Comparison of ENCODE assay signal across 8 cellular contexts in the genomic region with DNA sequence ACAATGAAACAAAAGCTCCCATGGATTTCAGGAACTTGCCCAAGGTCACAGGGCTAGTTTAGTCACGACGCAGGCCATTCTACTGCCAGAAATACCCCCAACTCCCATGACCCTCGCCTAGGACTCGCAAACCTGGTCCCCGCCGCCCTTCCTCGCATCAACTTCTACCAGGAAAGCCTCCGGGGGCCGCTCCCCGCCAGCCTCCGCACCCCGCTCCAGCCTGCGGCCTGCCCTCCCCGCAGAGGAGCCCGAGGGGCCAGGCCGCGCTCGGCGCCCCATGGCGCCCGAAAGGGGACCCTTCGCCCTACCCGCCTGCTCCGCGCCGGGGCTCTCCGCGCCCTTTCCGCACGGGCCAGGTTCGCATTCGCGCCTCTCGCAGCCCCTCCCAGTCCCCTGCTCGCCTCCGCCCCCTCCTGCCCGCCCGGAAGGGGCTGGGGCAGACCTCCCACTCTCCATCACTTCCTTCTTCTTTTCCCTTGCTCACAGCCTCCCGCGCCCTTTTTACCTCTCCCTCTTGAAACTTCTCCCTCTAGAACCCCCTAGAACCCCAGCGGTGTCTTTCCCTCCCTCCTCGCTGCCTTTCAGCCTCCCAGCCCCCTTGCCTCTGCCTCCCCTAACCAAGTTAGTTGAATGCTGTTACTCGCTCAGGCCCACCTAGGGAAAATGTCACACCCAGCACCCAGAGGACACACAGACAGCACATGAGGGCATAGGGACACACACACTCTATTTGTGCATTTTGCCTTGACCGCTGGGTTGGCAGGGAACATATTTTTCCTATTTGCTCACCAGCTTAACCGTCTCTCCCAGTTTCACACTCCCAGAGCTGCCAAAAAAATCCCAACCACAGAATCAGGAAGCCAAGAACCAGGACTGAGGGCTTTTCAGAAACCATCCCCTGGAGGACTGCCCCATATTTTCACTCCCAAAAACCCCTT. TPM values are rescaled to one million over a fixed set of nuclear protein-coding genes. Genes with fewer than 3 reads are reported as not detected.
A peak's percentile ranks its signal among the peaks of the same experiment; 100 is the strongest.
DNase-seq lines count a peak whose midpoint lies in the region; ATAC-seq, FAIRE-seq and TF ChIP-seq lines count a peak whose summit lies in the region.

A gene (minus strand): TSS at position 368 of the 938 bp plus-strand sequence. CDS start 949 bp downstream, outside the sequence.

- peak within 1 kb of the TSS; percentile 65; the same call in 1 of the 2 replicates for H3K9ac ChIP-seq in ES-I3 (ENCODE audit: low read depth, low read length)
- peak within 1 kb of the TSS; percentile 86 for H3K9ac ChIP-seq in GM23248
- H3K9ac ChIP-seq in keratinocyte (ENCODE audit: control insufficient read depth, extremely low read depth, insufficient read depth, low read length) = peak within 1 kb of the TSS; percentile 91

- 0 to 2% methylated on average over 26 to 44 of the region's 45 CpGs for WGBS in GM23248 (ENCODE audit: low coverage in 1 of 2, low lambda C conversion rate in 2 of 2, missing lambda C conversion rate in 2 of 2), 2 experiments

- H2AFZ ChIP-seq in GM23248 = peak within 1 kb of the TSS; percentile 72
- H2AFZ ChIP-seq in keratinocyte (ENCODE audit: control insufficient read depth, low read length) = peak within 1 kb of the TSS; percentile 64

- peak within 1 kb of the TSS; percentile 64; the same call in 1 of the 2 replicates for H3K27ac Mint-ChIP-seq in WTC11

- H3K27me3 ChIP-seq in GM23248 (replicated peaks; ENCODE audit: insufficient read depth) = no peaks in the 10 kb centered on the region
- H3K27me3 ChIP-seq in MG63 = no peaks in the 10 kb centered on the region
- H3K27me3 ChIP-seq in keratinocyte (ENCODE audit: control insufficient read depth, extremely low read depth, insufficient read depth, low read length) = no peaks in the 10 kb centered on the region

- peaks cover 29% of the 10 kb centered on the region for H3K4me1 Mint-ChIP-seq in WTC11

- H3K4me2 ChIP-seq in GM23248 (ENCODE audit: unreplicated experiment) = peak within 1 kb of the TSS; percentile 83
- peak within 1 kb of the TSS; percentile 75 for H3K4me2 ChIP-seq in keratinocyte (ENCODE audit: control insufficient read depth, extremely low read depth, insufficient read depth, low read depth, low read length)

- H3K9me2 ChIP-seq in GM23248 (ENCODE audit: insufficient read depth) = no peaks in the 10 kb centered on the region

- DNase-seq in GM23248 (peak; percentile 94), MG63 (peak; percentile 88), WTC11 (ENCODE audit: low spot score) (peak; percentile 73), caudate nucleus (lab: John Stamatoyannopoulos, UW) (peak in 25 of 61 donors; percentile 3 to 48 (median 20)), keratinocyte (ENCODE audit: low read depth, low spot score) (no peak), SW 1271 (lab: John Stamatoyannopoulos, UW) (no peak)
- DNase-seq in stimulated activated CD4-positive, alpha-beta T cell treated with anti-CD3 and anti-CD28 coated beads, Interleukin-15, amount 100 ng/mL, for 1 hour (ENCODE audit: low read depth in 1 of 2, low spot score in 1 of 2) = peak; percentile 20 to 77

- CTCF ChIA-PET in WTC11 (lab: Charles Lee) = interaction anchor here (0.6 to 4.2 kb wide), 12 partner anchors 9 to 180 kb away, joined by 3 to 26 read pairs (median 4); no protein-coding TSS in a partner anchor

- H3K27me3 Mint-ChIP-seq in WTC11 (ENCODE audit: low read depth) = peaks cover 38% of the 10 kb centered on the region

- FAIRE-seq in keratinocyte (lab: Jason Lieb, UNC) = peak; percentile 83

- TF ChIP-seq CTCF in WTC11 (IDR thresholded peaks at IDR 0.05) = no peak
- no peak for TF ChIP-seq CTCF in keratinocyte (optimal IDR thresholded peaks at IDR 0.05 in 1 of 3, IDR thresholded peaks at IDR 0.05 in 1 of 3, conservative IDR thresholded peaks at IDR 0.05 in 1 of 3; ENCODE audit: extremely low read depth in 1 of 3, insufficient read depth in 2 of 3, low read length in 3 of 3)

- H3K79me2 ChIP-seq in GM23248 (ENCODE audit: insufficient read depth) (0 out of 2 replicates have a peak, but pooled peaks cover 3% of the 10 kb centered on the region), keratinocyte (ENCODE audit: control insufficient read depth, insufficient read depth, low read length) (peaks cover 23% of the 10 kb centered on the region)

- H3F3A ChIP-seq in GM23248 (ENCODE audit: insufficient read depth) = peaks cover 35% of the 10 kb centered on the region

- peak within 1 kb of the TSS; percentile 70 for H3K4me3 ChIP-seq in GM23248
- peak within 1 kb of the TSS; percentile 62 for H3K4me3 ChIP-seq in MG63
- H3K4me3 ChIP-seq in keratinocyte (ENCODE audit: control insufficient read depth in 2 of 3, extremely low read depth in 1 of 3, insufficient read depth in 2 of 3, low read depth in 1 of 3, low read length in 3 of 3) = peak within 1 kb of the TSS; percentile 39 to 80 (median 64)

- H3K9me3 ChIP-seq in ES-I3 (ENCODE audit: control insufficient read depth, insufficient read depth, low read length) (no peaks in the 10 kb centered on the region), GM23248 (ENCODE audit: low read depth) (no peaks in the 10 kb centered on the region), MG63 (no peaks in the 10 kb centered on the region), keratinocyte (ENCODE audit: control insufficient read depth, low read depth, low read length) (no peaks in the 10 kb centered on the region)

- peak within 1 kb of the TSS; percentile 72 for H3K4me3 Mint-ChIP-seq in WTC11

- H4K20me1 ChIP-seq in GM23248 (ENCODE audit: insufficient read depth) = no peaks in the 10 kb centered on the region
- H4K20me1 ChIP-seq in keratinocyte (ENCODE audit: control insufficient read depth, extremely low read depth, insufficient read depth, low read length) = no peaks in the 10 kb centered on the region

- H3K9me1 ChIP-seq in keratinocyte (ENCODE audit: control insufficient read depth, extremely low read depth, insufficient read depth, low read length) = no peaks in the 10 kb centered on the region

- ATAC-seq in WTC11 = peak; percentile 92

- peaks cover 15% of the 10 kb centered on the region for H3K36me3 Mint-ChIP-seq in WTC11

- dilution Hi-C loops in keratinocyte (cut with MboI; ENCODE audit: extremely low pct_ligation_motif_present, low sequenced_read_pairs) = no loop called here

- no peaks in the 10 kb centered on the region for H3K9me3 Mint-ChIP-seq in WTC11

- in situ Hi-C loops in GM23248 (cut with MboI) = no loop called here

- H3K27ac ChIP-seq in GM23248 = peak within 1 kb of the TSS; percentile 99
- H3K27ac ChIP-seq in caudate nucleus (ENCODE audit: low read depth, low read length) = peak within 1 kb of the TSS; percentile 74
- H3K27ac ChIP-seq in keratinocyte (ENCODE audit: control insufficient read depth, insufficient read depth, low read length) = peak within 1 kb of the TSS; percentile 98

- POLR2A ChIA-PET in WTC11 (lab: Charles Lee) = no interaction called here

- H3K4me1 ChIP-seq in ES-I3 (ENCODE audit: insufficient read depth, low read length) = peaks cover 26% of the 10 kb centered on the region
- peaks cover 44% of the 10 kb centered on the region for H3K4me1 ChIP-seq in GM23248 (ENCODE audit: insufficient read depth)
- H3K4me1 ChIP-seq in keratinocyte (ENCODE audit: control insufficient read depth, extremely low read depth, insufficient read depth, low read length) = peaks cover 42% of the 10 kb centered on the region

- no peaks in the 10 kb centered on the region for H3K36me3 ChIP-seq in ES-I3 (ENCODE audit: insufficient read depth, low read length)
- H3K36me3 ChIP-seq in GM23248 (ENCODE audit: low read depth) = no peaks in the 10 kb centered on the region
- H3K36me3 ChIP-seq in MG63 = peaks cover 45% of the 10 kb centered on the region
- peaks cover 0 to 14% of the 10 kb centered on the region in 2 experiments for H3K36me3 ChIP-seq in keratinocyte (ENCODE audit: control insufficient read depth in 2 of 2, extremely low read depth in 1 of 2, insufficient read depth in 2 of 2, low read length in 2 of 2)

TF ChIP-seq in WTC11, 78 proteins besides CTCF, POLR2A, EP300 and RAD21:
- TF ChIP-seq ZNF671 (CRISPR knock-in tag; IDR thresholded peaks at IDR 0.05) (no peak), ZNF423 (CRISPR knock-in tag; IDR thresholded peaks at IDR 0.05) (peak; percentile 29; the same call in 1 of the 2 replicates)
- TF ChIP-seq, protein P1, sequence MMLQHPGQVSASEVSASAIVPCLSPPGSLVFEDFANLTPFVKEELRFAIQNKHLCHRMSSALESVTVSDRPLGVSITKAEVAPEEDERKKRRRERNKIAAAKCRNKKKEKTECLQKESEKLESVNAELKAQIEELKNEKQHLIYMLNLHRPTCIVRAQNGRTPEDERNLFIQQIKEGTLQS (CRISPR knock-in tag; conservative IDR thresholded peaks at IDR 0.05) = no peak
- TF ChIP-seq, protein P2, sequence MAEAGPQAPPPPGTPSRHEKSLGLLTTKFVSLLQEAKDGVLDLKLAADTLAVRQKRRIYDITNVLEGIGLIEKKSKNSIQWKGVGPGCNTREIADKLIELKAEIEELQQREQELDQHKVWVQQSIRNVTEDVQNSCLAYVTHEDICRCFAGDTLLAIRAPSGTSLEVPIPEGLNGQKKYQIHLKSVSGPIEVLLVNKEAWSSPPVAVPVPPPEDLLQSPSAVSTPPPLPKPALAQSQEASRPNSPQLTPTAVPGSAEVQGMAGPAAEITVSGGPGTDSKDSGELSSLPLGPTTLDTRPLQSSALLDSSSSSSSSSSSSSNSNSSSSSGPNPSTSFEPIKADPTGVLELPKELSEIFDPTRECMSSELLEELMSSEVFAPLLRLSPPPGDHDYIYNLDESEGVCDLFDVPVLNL (CRISPR knock-in tag; IDR thresholded peaks at IDR 0.05; ENCODE audit: borderline replicate concordance, low read depth) = no peak

RNA-seq across cellular contexts. Expression of the gene that starts here (rescaled TPM):
- 23.2 and 57.7 TPM in 2 replicates for total RNA-seq in GM23248 (2014; rRNA removed; shearing (Covaris generic))
- polyA plus RNA-seq in GM23248 (2016; fragmentation: Nextera tagmentation; extraction: Ambion mirVana) (33.3 and 33.4 TPM in 2 replicates), keratinocyte (14.1 to 83.9 TPM (median 48.1 TPM) in 3 replicates)
- 73.1 and 84.3 TPM in 2 replicates for total RNA-seq in MG63 (2014; rRNA removed; shearing (Covaris generic); ENCODE audit: low replicate concordance)
- 22.6 to 25.8 TPM (median 25.3 TPM) in 3 replicates for total RNA-seq in WTC11 (2021)
- 3.1 TPM for polyA plus RNA-seq in keratinocyte (2011; ENCODE audit: low read depth)
- 15.0 and 22.1 TPM in 2 replicates for polyA plus RNA-seq in keratinocyte (2011; cell fraction: cytosol; rRNA removed)
- polyA plus RNA-seq in keratinocyte (2011; cell fraction: nucleus; rRNA removed) = 40.2 and 49.1 TPM in 2 replicates
- polyA plus RNA-seq in keratinocyte (2012; ENCODE audit: low replicate concordance) = 8.9 and 50.8 TPM in 2 replicates
- polyA minus RNA-seq in keratinocyte = 35.7 to 91.4 TPM (median 88.4 TPM) in 3 replicates
- 23.4 TPM for polyA minus RNA-seq in keratinocyte (2011; cell fraction: cytosol; rRNA and poly(A)+ RNA removed)
- polyA minus RNA-seq in keratinocyte (2011; cell fraction: nucleus; rRNA and poly(A)+ RNA removed) = 20.5 and 26.0 TPM in 2 replicates

Comparison
In these comparisons a context has a peak if more than half of its experiments do, and no peak if none do; other contexts are left out.
1. DNase-seq: peak in GM23248 (single experiment), MG63 (single experiment), WTC11 (single experiment) and stimulated activated CD4-positive, alpha-beta T cell treated with anti-CD3 and anti-CD28 coated beads, Interleukin-15, amount 100 ng/mL, for 1 hour (2 of 2); none in keratinocyte (single experiment) and SW 1271 (0 of 2).
2. Peak in every context shown above with its lines, with median percentiles within 50 percentile points of each other: H3K9ac ChIP-seq, H3K27ac ChIP-seq and H3K4me3 ChIP-seq.